ENCODE assay signal across 17 cellular contexts in genomic region chr4:62940229-62940628, GRCh38.
A peak's percentile ranks its signal among the peaks of the same experiment; 100 is the strongest.
DNase-seq lines count a peak whose midpoint lies in the region; ATAC-seq, FAIRE-seq and TF ChIP-seq lines count a peak whose summit lies in the region.
"Had no signal": no experiment of that assay in that cellular context is flagged by ENCODE, and none has a peak within 500 bp of the region (broad histone marks: within the 10 kb centered on the region; RNA-seq: fewer than 3 reads in every experiment).

No MANE protein-coding gene starts in this region.

- H3K4me3 Mint-ChIP-seq in activated CD4-positive, alpha-beta memory T cell treated with anti-CD3 and anti-CD28 coated beads, Interleukin-2, amount 10 ng/mL, durations not matched to agents 7 days and 5 days: no peak overlapping the region
- H3K4me3 Mint-ChIP-seq: CD4-positive, CD25-positive, alpha-beta regulatory T cell; HFFc6 had no signal

- H2BK5ac ChIP-seq in mesendoderm (ENCODE audit: low read length): no peak overlapping the region

- no peak for ATAC-seq in esophagus mucosa

- H3K36me3 ChIP-seq in mesendoderm (ENCODE audit: control insufficient read depth, insufficient read depth, low read length): no peaks in the 10 kb centered on the region
- H3K36me3 ChIP-seq in A673 (ENCODE audit: insufficient read depth, low read length, poor library complexity, severe bottlenecking): no peaks in the 10 kb centered on the region
- H3K36me3 ChIP-seq: BLaER1 treated with 17β-estradiol and CSF1 and Interleukin-3, amounts not matched to agents 10 nM and 100 nM had no signal

- H4K5ac ChIP-seq in mesendoderm (ENCODE audit: low read length): no peak overlapping the region

- no peak overlapping the region for H3K4me2 ChIP-seq in mesendoderm (ENCODE audit: low read length)
- H3K4me2 ChIP-seq: BLaER1 treated with 17β-estradiol and CSF1 and Interleukin-3, amounts not matched to agents 10 nM and 100 nM had no signal

- intact Hi-C loops in A673 (cut with micrococcal nuclease; ENCODE audit: unreplicated experiment): no loop called here

- H3K4ac ChIP-seq in mesendoderm (ENCODE audit: low read depth, low read length): no peak overlapping the region

- H3K23ac ChIP-seq in mesendoderm (ENCODE audit: low read length): no peak overlapping the region

- BruUV-seq in A673 (replicated peaks; lab: Mats Ljungman, UMichigan): no TSS peak

- H3K18ac ChIP-seq in mesendoderm (ENCODE audit: low read length): no peak overlapping the region

- H3K4me1 ChIP-seq in mesendoderm (ENCODE audit: control insufficient read depth, low read depth, low read length) (no peaks in the 10 kb centered on the region), A673 (ENCODE audit: insufficient read depth, low read length, poor library complexity, severe bottlenecking) (no peaks in the 10 kb centered on the region)
- H3K4me1 ChIP-seq: BLaER1 treated with 17β-estradiol and CSF1 and Interleukin-3, amounts not matched to agents 10 nM and 100 nM had no signal

- H3K4me1 Mint-ChIP-seq in activated CD4-positive, alpha-beta memory T cell treated with anti-CD3 and anti-CD28 coated beads, Interleukin-2, amount 10 ng/mL, durations not matched to agents 7 days and 5 days: no peaks in the 10 kb centered on the region
- H3K4me1 Mint-ChIP-seq: CD4-positive, CD25-positive, alpha-beta regulatory T cell had no signal

- H3K27ac ChIP-seq in mesendoderm (ENCODE audit: low read depth, low read length) (no peak overlapping the region), A673 (ENCODE audit: low read depth, low read length, poor library complexity, severe bottlenecking) (no peak overlapping the region)
- H3K27ac ChIP-seq: 22Rv1; BLaER1 treated with 17β-estradiol and CSF1 and Interleukin-3, amounts not matched to agents 10 nM and 100 nM; HL-60 had no signal

- POLR2A ChIA-PET in A673 (lab: Charles Lee; ENCODE audit: low non-redundant PET): no interaction called here
- POLR2A ChIA-PET in activated CD4-positive, alpha-beta memory T cell treated with anti-CD3 and anti-CD28 coated beads, Interleukin-2, amount 10 ng/mL, durations not matched to agents 7 days and 5 days (lab: Charles Lee): no interaction called here

- H3K56ac ChIP-seq in mesendoderm (ENCODE audit: low read length): no peak overlapping the region

- no peak overlapping the region for H3K27ac Mint-ChIP-seq in activated CD4-positive, alpha-beta memory T cell treated with anti-CD3 and anti-CD28 coated beads, Interleukin-2, amount 10 ng/mL, durations not matched to agents 7 days and 5 days
- H3K27ac Mint-ChIP-seq: CD4-positive, CD25-positive, alpha-beta regulatory T cell; HFFc6 had no signal

- H3K9ac ChIP-seq in mesendoderm (ENCODE audit: low read length): no peak overlapping the region
- H3K9ac ChIP-seq: BLaER1 treated with 17β-estradiol and CSF1 and Interleukin-3, amounts not matched to agents 10 nM and 100 nM had no signal

- H4K8ac ChIP-seq in mesendoderm (ENCODE audit: low read depth, low read length): no peak overlapping the region

- no peak overlapping the region for H2BK15ac ChIP-seq in mesendoderm (replicated peaks; ENCODE audit: low read depth)

- H3K27me3 Mint-ChIP-seq in activated CD4-positive, alpha-beta memory T cell treated with anti-CD3 and anti-CD28 coated beads, Interleukin-2, amount 10 ng/mL, durations not matched to agents 7 days and 5 days: no peaks in the 10 kb centered on the region
- H3K27me3 Mint-ChIP-seq: CD4-positive, CD25-positive, alpha-beta regulatory T cell had no signal

- no peaks in the 10 kb centered on the region for H3K9me3 ChIP-seq in A673 (ENCODE audit: low read depth, low read length, poor library complexity, severe bottlenecking)
- H3K9me3 ChIP-seq: BLaER1 treated with 17β-estradiol and CSF1 and Interleukin-3, amounts not matched to agents 10 nM and 100 nM had no signal

- CTCF ChIA-PET in A673 (lab: Charles Lee): no interaction called here
- CTCF ChIA-PET in activated CD4-positive, alpha-beta memory T cell treated with anti-CD3 and anti-CD28 coated beads, Interleukin-2, amount 10 ng/mL, durations not matched to agents 7 days and 5 days (lab: Charles Lee): no interaction called here

- no peaks in the 10 kb centered on the region for H3K79me2 ChIP-seq in mesendoderm (ENCODE audit: control insufficient read depth, insufficient read depth, low read length)

- H2BK120ac ChIP-seq in mesendoderm (ENCODE audit: low read depth, low read length): no peak overlapping the region

- no peaks in the 10 kb centered on the region for H3K27me3 ChIP-seq in mesendoderm (ENCODE audit: insufficient read depth, low read length, poor library complexity)
- H3K27me3 ChIP-seq in A673 (replicated peaks; ENCODE audit: insufficient read depth, low read depth, low read length, poor library complexity): no peaks in the 10 kb centered on the region
- H3K27me3 ChIP-seq: BLaER1 treated with 17β-estradiol and CSF1 and Interleukin-3, amounts not matched to agents 10 nM and 100 nM had no signal

- peaks cover 25% of the 10 kb centered on the region for H3K9me3 Mint-ChIP-seq in activated CD4-positive, alpha-beta memory T cell treated with anti-CD3 and anti-CD28 coated beads, Interleukin-2, amount 10 ng/mL, durations not matched to agents 7 days and 5 days

- H3K4me3 ChIP-seq in mesendoderm (ENCODE audit: low read length): no peak overlapping the region
- no peak overlapping the region for H3K4me3 ChIP-seq in A673 (ENCODE audit: low read depth, low read length, poor library complexity, severe bottlenecking)
- H3K4me3 ChIP-seq: BLaER1 treated with 17β-estradiol and CSF1 and Interleukin-3, amounts not matched to agents 10 nM and 100 nM had no signal

- H3K79me1 ChIP-seq in mesendoderm (ENCODE audit: low read length): no peaks in the 10 kb centered on the region

- no peak for TF ChIP-seq CTCF in A673 (conservative IDR thresholded peaks at IDR 0.05; ENCODE audit: low read depth, low read length)

- no peak overlapping the region for H2AK5ac ChIP-seq in mesendoderm (ENCODE audit: low read length)

- H3K36me3 Mint-ChIP-seq in activated CD4-positive, alpha-beta memory T cell treated with anti-CD3 and anti-CD28 coated beads, Interleukin-2, amount 10 ng/mL, durations not matched to agents 7 days and 5 days (ENCODE audit: low read depth): no peaks in the 10 kb centered on the region
- H3K36me3 Mint-ChIP-seq: CD4-positive, CD25-positive, alpha-beta regulatory T cell had no signal

- DNase-seq in DMS53 (lab: John Stamatoyannopoulos, UW) (peak; percentile 3), DMS53 treated with DMSO at 0.1 percent for 48 hours (lab: John Stamatoyannopoulos, UW; ENCODE audit: unreplicated experiment) (no peak), HT1080 (ENCODE audit: low read depth) (peak; percentile 11), RCC 7860 (ENCODE audit: low spot score) (peak; percentile 43), mesendoderm (peak; percentile 58), A673 (ENCODE audit: low spot score) (no peak)
- no peak for DNase-seq in activated CD4-positive, alpha-beta memory T cell treated with anti-CD3 and anti-CD28 coated beads, Interleukin-2, amount 10 ng/mL, durations not matched to agents 7 days and 5 days
- DNase-seq: ACHN; CD4-positive, CD25-positive, alpha-beta regulatory T cell; DND-41; GF-D8; HCEC 1CT; HFFc6 had no signal

- no peak for FAIRE-seq in RCC 7860 (lab: Jason Lieb, UNC)

Comparison
In these comparisons a context has a peak if more than half of its experiments do, and no peak if none do; other contexts are left out.
1. DNase-seq: peak in DMS53 (single experiment), HT1080 (single experiment), RCC 7860 (single experiment) and mesendoderm (single experiment); none in DMS53 treated with DMSO at 0.1 percent for 48 hours (single experiment), A673 (single experiment) and activated CD4-positive, alpha-beta memory T cell treated with anti-CD3 and anti-CD28 coated beads, Interleukin-2, amount 10 ng/mL, durations not matched to agents 7 days and 5 days (single experiment).